ENCODE assay signal across 2 cellular contexts in the genomic region with DNA sequence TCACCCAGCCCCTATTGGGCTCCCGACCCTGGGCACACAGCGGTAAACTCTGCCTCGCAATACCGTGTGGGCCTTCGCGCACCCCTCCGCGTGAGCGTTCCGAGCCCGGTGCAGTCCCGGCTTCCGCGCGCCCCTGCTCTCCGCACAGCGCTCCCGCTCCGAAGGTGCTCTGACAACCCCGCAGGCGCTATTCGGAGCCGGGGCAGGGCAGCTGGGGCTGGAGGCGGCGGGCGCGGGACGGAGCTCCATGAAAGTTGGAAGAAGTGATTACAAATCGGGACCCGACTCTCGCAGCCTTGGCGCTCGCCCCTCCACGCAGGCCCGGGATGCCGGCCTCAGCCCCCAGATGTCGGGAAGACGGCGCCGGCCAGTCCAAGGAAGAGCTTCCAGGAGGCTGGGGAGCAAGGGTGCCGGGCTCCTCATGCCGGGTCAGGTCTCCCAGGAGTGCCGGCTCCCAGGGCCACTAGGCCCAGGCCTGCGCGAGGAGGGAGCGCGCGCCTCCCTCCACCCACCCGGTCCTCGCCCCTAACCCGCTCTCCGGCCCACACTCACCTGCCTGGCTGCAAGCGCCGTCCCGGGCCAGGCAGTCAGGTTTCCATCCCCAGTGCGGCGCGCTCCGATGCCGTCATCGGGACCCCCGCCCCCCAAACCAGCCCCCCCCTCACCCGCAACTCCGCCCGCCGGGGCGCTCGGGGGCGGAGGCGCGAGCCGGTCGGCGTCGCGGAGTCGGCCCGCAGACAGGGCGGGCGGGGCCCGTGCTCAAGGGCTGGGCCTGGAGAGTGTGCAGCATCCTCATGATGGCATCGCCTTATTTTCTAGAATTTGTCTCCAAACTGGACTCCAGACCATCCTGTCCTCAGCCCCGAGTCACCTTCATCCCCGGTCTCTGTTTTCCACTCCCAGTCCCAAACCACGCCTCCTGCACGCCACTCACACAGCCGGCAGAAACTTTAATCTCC.
A peak's percentile ranks its signal among the peaks of the same experiment; 100 is the strongest.
TF ChIP-seq lines count a peak whose summit lies in the region.

A gene with protein sequence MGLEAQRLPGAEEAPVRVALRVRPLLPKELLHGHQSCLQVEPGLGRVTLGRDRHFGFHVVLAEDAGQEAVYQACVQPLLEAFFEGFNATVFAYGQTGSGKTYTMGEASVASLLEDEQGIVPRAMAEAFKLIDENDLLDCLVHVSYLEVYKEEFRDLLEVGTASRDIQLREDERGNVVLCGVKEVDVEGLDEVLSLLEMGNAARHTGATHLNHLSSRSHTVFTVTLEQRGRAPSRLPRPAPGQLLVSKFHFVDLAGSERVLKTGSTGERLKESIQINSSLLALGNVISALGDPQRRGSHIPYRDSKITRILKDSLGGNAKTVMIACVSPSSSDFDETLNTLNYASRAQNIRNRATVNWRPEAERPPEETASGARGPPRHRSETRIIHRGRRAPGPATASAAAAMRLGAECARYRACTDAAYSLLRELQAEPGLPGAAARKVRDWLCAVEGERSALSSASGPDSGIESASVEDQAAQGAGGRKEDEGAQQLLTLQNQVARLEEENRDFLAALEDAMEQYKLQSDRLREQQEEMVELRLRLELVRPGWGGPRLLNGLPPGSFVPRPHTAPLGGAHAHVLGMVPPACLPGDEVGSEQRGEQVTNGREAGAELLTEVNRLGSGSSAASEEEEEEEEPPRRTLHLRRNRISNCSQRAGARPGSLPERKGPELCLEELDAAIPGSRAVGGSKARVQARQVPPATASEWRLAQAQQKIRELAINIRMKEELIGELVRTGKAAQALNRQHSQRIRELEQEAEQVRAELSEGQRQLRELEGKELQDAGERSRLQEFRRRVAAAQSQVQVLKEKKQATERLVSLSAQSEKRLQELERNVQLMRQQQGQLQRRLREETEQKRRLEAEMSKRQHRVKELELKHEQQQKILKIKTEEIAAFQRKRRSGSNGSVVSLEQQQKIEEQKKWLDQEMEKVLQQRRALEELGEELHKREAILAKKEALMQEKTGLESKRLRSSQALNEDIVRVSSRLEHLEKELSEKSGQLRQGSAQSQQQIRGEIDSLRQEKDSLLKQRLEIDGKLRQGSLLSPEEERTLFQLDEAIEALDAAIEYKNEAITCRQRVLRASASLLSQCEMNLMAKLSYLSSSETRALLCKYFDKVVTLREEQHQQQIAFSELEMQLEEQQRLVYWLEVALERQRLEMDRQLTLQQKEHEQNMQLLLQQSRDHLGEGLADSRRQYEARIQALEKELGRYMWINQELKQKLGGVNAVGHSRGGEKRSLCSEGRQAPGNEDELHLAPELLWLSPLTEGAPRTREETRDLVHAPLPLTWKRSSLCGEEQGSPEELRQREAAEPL (N-terminal part only) (minus strand): TSS at position 621 of the 959 bp plus-strand sequence. CDS start 2,537 bp downstream, outside the sequence.

TF ChIP-seq in A549, 52 proteins besides CTCF, POLR2A, EP300 and RAD21 (continues in another document):
- TF ChIP-seq RFX5 (IDR thresholded peaks at IDR 0.05) (no peak), HDAC2 (IDR thresholded peaks at IDR 0.05) (no peak), CBX8 (IDR thresholded peaks at IDR 0.05) (no peak), KDM1A (IDR thresholded peaks at IDR 0.05; ENCODE audit: low read depth) (no peak), ZC3H11A (IDR thresholded peaks at IDR 0.05) (no peak), ZFP36 (IDR thresholded peaks at IDR 0.05; ENCODE audit: borderline replicate concordance, partially characterized antibody) (no peak), EHF (CRISPR knock-in tag; IDR thresholded peaks at IDR 0.05) (no peak), ZSCAN20 (CRISPR knock-in tag; IDR thresholded peaks at IDR 0.05) (no peak), TP53 (CRISPR knock-in tag; IDR thresholded peaks at IDR 0.05) (no peak), ESRRA (IDR thresholded peaks at IDR 0.05; ENCODE audit: borderline replicate concordance, low read length) (no peak), KDM5A (IDR thresholded peaks at IDR 0.05) (0 out of 2 replicates have a peak, but pooled peaks have one; percentile 35), MAZ (IDR thresholded peaks at IDR 0.05; ENCODE audit: borderline replicate concordance, low read depth, low read length) (no peak), HOXB5 (CRISPR knock-in tag; IDR thresholded peaks at IDR 0.05) (0 out of 2 replicates have a peak, but pooled peaks have one; percentile 51)
- TF ChIP-seq, protein P1, sequence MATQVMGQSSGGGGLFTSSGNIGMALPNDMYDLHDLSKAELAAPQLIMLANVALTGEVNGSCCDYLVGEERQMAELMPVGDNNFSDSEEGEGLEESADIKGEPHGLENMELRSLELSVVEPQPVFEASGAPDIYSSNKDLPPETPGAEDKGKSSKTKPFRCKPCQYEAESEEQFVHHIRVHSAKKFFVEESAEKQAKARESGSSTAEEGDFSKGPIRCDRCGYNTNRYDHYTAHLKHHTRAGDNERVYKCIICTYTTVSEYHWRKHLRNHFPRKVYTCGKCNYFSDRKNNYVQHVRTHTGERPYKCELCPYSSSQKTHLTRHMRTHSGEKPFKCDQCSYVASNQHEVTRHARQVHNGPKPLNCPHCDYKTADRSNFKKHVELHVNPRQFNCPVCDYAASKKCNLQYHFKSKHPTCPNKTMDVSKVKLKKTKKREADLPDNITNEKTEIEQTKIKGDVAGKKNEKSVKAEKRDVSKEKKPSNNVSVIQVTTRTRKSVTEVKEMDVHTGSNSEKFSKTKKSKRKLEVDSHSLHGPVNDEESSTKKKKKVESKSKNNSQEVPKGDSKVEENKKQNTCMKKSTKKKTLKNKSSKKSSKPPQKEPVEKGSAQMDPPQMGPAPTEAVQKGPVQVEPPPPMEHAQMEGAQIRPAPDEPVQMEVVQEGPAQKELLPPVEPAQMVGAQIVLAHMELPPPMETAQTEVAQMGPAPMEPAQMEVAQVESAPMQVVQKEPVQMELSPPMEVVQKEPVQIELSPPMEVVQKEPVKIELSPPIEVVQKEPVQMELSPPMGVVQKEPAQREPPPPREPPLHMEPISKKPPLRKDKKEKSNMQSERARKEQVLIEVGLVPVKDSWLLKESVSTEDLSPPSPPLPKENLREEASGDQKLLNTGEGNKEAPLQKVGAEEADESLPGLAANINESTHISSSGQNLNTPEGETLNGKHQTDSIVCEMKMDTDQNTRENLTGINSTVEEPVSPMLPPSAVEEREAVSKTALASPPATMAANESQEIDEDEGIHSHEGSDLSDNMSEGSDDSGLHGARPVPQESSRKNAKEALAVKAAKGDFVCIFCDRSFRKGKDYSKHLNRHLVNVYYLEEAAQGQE (IDR thresholded peaks at IDR 0.05): no peak
- TF ChIP-seq, protein P2, sequence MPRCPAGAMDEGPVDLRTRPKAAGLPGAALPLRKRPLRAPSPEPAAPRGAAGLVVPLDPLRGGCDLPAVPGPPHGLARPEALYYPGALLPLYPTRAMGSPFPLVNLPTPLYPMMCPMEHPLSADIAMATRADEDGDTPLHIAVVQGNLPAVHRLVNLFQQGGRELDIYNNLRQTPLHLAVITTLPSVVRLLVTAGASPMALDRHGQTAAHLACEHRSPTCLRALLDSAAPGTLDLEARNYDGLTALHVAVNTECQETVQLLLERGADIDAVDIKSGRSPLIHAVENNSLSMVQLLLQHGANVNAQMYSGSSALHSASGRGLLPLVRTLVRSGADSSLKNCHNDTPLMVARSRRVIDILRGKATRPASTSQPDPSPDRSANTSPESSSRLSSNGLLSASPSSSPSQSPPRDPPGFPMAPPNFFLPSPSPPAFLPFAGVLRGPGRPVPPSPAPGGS (IDR thresholded peaks at IDR 0.05): no peak
- TF ChIP-seq, protein P3, sequence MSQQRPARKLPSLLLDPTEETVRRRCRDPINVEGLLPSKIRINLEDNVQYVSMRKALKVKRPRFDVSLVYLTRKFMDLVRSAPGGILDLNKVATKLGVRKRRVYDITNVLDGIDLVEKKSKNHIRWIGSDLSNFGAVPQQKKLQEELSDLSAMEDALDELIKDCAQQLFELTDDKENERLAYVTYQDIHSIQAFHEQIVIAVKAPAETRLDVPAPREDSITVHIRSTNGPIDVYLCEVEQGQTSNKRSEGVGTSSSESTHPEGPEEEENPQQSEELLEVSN (IDR thresholded peaks at IDR 0.05; ENCODE audit: borderline replicate concordance, low read depth): peak; percentile 72; the same call in 1 of the 2 replicates
- TF ChIP-seq, protein P4, sequence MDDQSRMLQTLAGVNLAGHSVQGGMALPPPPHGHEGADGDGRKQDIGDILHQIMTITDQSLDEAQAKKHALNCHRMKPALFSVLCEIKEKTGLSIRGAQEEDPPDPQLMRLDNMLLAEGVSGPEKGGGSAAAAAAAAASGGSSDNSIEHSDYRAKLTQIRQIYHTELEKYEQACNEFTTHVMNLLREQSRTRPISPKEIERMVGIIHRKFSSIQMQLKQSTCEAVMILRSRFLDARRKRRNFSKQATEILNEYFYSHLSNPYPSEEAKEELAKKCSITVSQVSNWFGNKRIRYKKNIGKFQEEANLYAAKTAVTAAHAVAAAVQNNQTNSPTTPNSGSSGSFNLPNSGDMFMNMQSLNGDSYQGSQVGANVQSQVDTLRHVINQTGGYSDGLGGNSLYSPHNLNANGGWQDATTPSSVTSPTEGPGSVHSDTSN (IDR thresholded peaks at IDR 0.05): no peak
- TF ChIP-seq, protein P5, sequence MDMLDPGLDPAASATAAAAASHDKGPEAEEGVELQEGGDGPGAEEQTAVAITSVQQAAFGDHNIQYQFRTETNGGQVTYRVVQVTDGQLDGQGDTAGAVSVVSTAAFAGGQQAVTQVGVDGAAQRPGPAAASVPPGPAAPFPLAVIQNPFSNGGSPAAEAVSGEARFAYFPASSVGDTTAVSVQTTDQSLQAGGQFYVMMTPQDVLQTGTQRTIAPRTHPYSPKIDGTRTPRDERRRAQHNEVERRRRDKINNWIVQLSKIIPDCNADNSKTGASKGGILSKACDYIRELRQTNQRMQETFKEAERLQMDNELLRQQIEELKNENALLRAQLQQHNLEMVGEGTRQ (IDR thresholded peaks at IDR 0.05): no peak

TF ChIP-seq in HepG2, 621 proteins besides CTCF, POLR2A, EP300 and RAD21 (continues in another document):
- TF ChIP-seq, protein P6, sequence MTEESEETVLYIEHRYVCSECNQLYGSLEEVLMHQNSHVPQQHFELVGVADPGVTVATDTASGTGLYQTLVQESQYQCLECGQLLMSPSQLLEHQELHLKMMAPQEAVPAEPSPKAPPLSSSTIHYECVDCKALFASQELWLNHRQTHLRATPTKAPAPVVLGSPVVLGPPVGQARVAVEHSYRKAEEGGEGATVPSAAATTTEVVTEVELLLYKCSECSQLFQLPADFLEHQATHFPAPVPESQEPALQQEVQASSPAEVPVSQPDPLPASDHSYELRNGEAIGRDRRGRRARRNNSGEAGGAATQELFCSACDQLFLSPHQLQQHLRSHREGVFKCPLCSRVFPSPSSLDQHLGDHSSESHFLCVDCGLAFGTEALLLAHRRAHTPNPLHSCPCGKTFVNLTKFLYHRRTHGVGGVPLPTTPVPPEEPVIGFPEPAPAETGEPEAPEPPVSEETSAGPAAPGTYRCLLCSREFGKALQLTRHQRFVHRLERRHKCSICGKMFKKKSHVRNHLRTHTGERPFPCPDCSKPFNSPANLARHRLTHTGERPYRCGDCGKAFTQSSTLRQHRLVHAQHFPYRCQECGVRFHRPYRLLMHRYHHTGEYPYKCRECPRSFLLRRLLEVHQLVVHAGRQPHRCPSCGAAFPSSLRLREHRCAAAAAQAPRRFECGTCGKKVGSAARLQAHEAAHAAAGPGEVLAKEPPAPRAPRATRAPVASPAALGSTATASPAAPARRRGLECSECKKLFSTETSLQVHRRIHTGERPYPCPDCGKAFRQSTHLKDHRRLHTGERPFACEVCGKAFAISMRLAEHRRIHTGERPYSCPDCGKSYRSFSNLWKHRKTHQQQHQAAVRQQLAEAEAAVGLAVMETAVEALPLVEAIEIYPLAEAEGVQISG (CRISPR knock-in tag; IDR thresholded peaks at IDR 0.05): 0 out of 2 replicates have a peak, but pooled peaks have one; percentile 3
- TF ChIP-seq CHCHD3 (CRISPR knock-in tag; IDR thresholded peaks at IDR 0.05) (0 out of 2 replicates have a peak, but pooled peaks have one; percentile 48), BRCA1 (CRISPR knock-in tag; IDR thresholded peaks at IDR 0.05) (no peak), ZFY (CRISPR knock-in tag; IDR thresholded peaks at IDR 0.05) (peak; percentile 87), KDM2A (CRISPR knock-in tag; IDR thresholded peaks at IDR 0.05; ENCODE audit: borderline replicate concordance, low read depth) (peak; percentile 40; the same call in 1 of the 2 replicates), ARHGAP35 (CRISPR knock-in tag; IDR thresholded peaks at IDR 0.05; ENCODE audit: borderline replicate concordance) (0 out of 2 replicates have a peak, but pooled peaks have one; percentile 40), CBX5 (CRISPR knock-in tag; IDR thresholded peaks at IDR 0.05; ENCODE audit: borderline replicate concordance) (no peak), ZNF138 (CRISPR knock-in tag; IDR thresholded peaks at IDR 0.05; ENCODE audit: low read depth) (no peak), PTBP1 (IDR thresholded peaks at IDR 0.05; ENCODE audit: low read depth, low read length, poor library complexity, severe bottlenecking) (no peak), NCOR1 (IDR thresholded peaks at IDR 0.05; ENCODE audit: borderline replicate concordance, low read length) (no peak), ZNF788 (CRISPR knock-in tag; IDR thresholded peaks at IDR 0.05; ENCODE audit: borderline replicate concordance) (0 out of 2 replicates have a peak, but pooled peaks have one; percentile 29), KLF16 (CRISPR knock-in tag; IDR thresholded peaks at IDR 0.05) (0 out of 4 replicates have a peak, but pooled peaks of 1 of the 2 experiments have one; percentile 10)
- TF ChIP-seq, protein P7, sequence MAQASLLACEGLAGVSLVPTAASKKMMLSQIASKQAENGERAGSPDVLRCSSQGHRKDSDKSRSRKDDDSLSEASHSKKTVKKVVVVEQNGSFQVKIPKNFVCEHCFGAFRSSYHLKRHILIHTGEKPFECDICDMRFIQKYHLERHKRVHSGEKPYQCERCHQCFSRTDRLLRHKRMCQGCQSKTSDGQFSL (CRISPR knock-in tag; IDR thresholded peaks at IDR 0.05): 0 out of 2 replicates have a peak, but pooled peaks have one; percentile 76
- TF ChIP-seq, protein P8, sequence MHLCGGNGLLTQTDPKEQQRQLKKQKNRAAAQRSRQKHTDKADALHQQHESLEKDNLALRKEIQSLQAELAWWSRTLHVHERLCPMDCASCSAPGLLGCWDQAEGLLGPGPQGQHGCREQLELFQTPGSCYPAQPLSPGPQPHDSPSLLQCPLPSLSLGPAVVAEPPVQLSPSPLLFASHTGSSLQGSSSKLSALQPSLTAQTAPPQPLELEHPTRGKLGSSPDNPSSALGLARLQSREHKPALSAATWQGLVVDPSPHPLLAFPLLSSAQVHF (CRISPR knock-in tag; IDR thresholded peaks at IDR 0.05): 0 out of 2 replicates have a peak, but pooled peaks have one; percentile 47
- TF ChIP-seq, protein P9, sequence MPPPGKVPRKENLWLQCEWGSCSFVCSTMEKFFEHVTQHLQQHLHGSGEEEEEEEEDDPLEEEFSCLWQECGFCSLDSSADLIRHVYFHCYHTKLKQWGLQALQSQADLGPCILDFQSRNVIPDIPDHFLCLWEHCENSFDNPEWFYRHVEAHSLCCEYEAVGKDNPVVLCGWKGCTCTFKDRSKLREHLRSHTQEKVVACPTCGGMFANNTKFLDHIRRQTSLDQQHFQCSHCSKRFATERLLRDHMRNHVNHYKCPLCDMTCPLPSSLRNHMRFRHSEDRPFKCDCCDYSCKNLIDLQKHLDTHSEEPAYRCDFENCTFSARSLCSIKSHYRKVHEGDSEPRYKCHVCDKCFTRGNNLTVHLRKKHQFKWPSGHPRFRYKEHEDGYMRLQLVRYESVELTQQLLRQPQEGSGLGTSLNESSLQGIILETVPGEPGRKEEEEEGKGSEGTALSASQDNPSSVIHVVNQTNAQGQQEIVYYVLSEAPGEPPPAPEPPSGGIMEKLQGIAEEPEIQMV (CRISPR knock-in tag; IDR thresholded peaks at IDR 0.05; ENCODE audit: low read depth): no peak
